Comparison of ENCODE assay signal across 11 cellular contexts in the genomic region with DNA sequence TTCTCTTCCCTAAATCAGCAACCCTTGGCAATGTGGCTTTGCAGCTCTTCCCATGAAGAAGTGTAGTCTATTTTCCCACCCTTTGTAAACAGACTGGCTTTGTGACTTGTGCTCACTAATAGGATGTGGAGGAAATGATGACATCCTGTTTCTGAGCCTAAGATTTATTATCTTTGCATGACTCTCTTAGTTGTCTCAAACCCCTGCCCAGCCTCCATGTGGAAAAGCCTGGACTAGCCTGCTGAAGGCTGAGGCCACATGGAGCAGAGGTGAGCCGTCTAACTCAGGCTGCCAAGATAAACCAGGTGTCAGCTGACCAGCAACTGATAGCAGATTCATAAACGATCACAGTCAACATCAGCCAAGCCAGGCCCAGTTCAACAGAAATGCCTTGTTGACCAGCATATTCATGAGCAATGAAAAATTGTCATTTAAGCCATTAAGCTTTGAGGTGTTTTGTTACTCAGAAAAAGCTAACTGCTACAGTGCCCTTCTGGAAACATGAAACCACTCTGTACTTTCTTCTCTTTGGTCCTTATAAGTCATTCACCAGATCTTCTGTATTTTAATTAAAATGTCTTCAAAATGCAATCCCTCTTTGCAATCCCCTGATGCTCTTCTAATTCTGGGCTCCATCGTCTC.
DNase-seq lines count a peak whose midpoint lies in the region; ATAC-seq, FAIRE-seq and TF ChIP-seq lines count a peak whose summit lies in the region.
"Had no signal": no experiment of that assay in that cellular context is flagged by ENCODE, and none has a peak within 500 bp of the region (broad histone marks: within the 10 kb centered on the region; RNA-seq: fewer than 3 reads in every experiment).

No MANE protein-coding gene starts in this region.

- no peak overlapping the region for H3K9ac ChIP-seq in astrocyte (ENCODE audit: low read length)

- no peak overlapping the region for H3K4me3 Mint-ChIP-seq in astrocyte (ENCODE audit: unreplicated experiment)
- no peak overlapping the region for H3K4me3 Mint-ChIP-seq in activated T-helper 17 cell treated with anti-CD3 and anti-CD28 coated beads, Interleukin-2, amount 50 U/mL, for 72 hours

- peak overlapping the region; percentile 34 for H3K4me2 ChIP-seq in astrocyte (ENCODE audit: low read length)

- peak; percentile 13 for DNase-seq in AG20443 (ENCODE audit: low spot score)
- peak; percentile 99 for DNase-seq in HT1080 (ENCODE audit: low read depth)
- peak; percentile 53 for DNase-seq in astrocyte (ENCODE audit: low read depth)
- peak; percentile 14 for DNase-seq in kidney epithelial cell (ENCODE audit: low read depth)
- DNase-seq in NOMO-1 treated with DMSO at 0.1 percent for 48 hours (lab: John Stamatoyannopoulos, UW; ENCODE audit: unreplicated experiment): no peak
- DNase-seq in NCI-H2196 (lab: John Stamatoyannopoulos, UW; ENCODE audit: unreplicated experiment): no peak
- DNase-seq in activated CD4-positive, alpha-beta T cell treated with anti-CD3 and anti-CD28 coated beads for 48 hours: no peak
- DNase-seq: amniotic stem cell, Right ventricle myocardium superior, tibial artery had no signal

- peak; percentile 90 for FAIRE-seq in astrocyte (lab: Jason Lieb, UNC)

- H4K20me1 ChIP-seq in astrocyte (ENCODE audit: insufficient read depth, low read length): no peaks in the 10 kb centered on the region

- no peaks in the 10 kb centered on the region for H3K27me3 ChIP-seq in astrocyte (ENCODE audit: insufficient read depth, low read length)
- H3K27me3 ChIP-seq in kidney epithelial cell (ENCODE audit: control insufficient read depth, insufficient read depth, low read length): no peaks in the 10 kb centered on the region
- H3K27me3 ChIP-seq: tibial artery had no signal

- H3K79me2 ChIP-seq in astrocyte (ENCODE audit: insufficient read depth, low read length): no peaks in the 10 kb centered on the region

- peaks cover 4% of the 10 kb centered on the region for H3K9me3 Mint-ChIP-seq in astrocyte (ENCODE audit: unreplicated experiment)
- H3K9me3 Mint-ChIP-seq in activated T-helper 17 cell treated with anti-CD3 and anti-CD28 coated beads, Interleukin-2, amount 50 U/mL, for 72 hours: peaks cover 3% of the 10 kb centered on the region

- no peak overlapping the region for H3K27ac ChIP-seq in astrocyte (ENCODE audit: low read depth, low read length)
- H3K27ac ChIP-seq: tibial artery had no signal

- H3K4me1 Mint-ChIP-seq in astrocyte (ENCODE audit: low read depth, unreplicated experiment): peaks cover 4% of the 10 kb centered on the region
- no peaks in the 10 kb centered on the region for H3K4me1 Mint-ChIP-seq in activated T-helper 17 cell treated with anti-CD3 and anti-CD28 coated beads, Interleukin-2, amount 50 U/mL, for 72 hours

- H3K9me3 ChIP-seq in astrocyte (ENCODE audit: insufficient read depth, low read depth, low read length): no peaks in the 10 kb centered on the region
- H3K9me3 ChIP-seq: tibial artery had no signal

- peaks cover 6% of the 10 kb centered on the region for H3K4me1 ChIP-seq in astrocyte (ENCODE audit: insufficient read depth, low read length)
- H3K4me1 ChIP-seq: tibial artery had no signal

- H3K36me3 ChIP-seq in astrocyte (ENCODE audit: insufficient read depth, low read length) (no peaks in the 10 kb centered on the region), kidney epithelial cell (ENCODE audit: control insufficient read depth, insufficient read depth, low read length) (no peaks in the 10 kb centered on the region)
- H3K36me3 ChIP-seq: tibial artery had no signal

- H3K27me3 Mint-ChIP-seq in astrocyte (ENCODE audit: low read depth, unreplicated experiment): no peaks in the 10 kb centered on the region
- H3K27me3 Mint-ChIP-seq in activated T-helper 17 cell treated with anti-CD3 and anti-CD28 coated beads, Interleukin-2, amount 50 U/mL, for 72 hours: no peaks in the 10 kb centered on the region

- no peak overlapping the region for H3K27ac Mint-ChIP-seq in astrocyte (ENCODE audit: unreplicated experiment)
- H3K27ac Mint-ChIP-seq in activated T-helper 17 cell treated with anti-CD3 and anti-CD28 coated beads, Interleukin-2, amount 50 U/mL, for 72 hours: no peak overlapping the region

- TF ChIP-seq CTCF in astrocyte (IDR thresholded peaks at IDR 0.05; ENCODE audit: insufficient read depth, low read depth, low read length) (no peak), kidney epithelial cell (IDR thresholded peaks at IDR 0.05; ENCODE audit: insufficient read depth, low read length, poor library complexity, severe bottlenecking) (no peak)

- H3K36me3 Mint-ChIP-seq in astrocyte (ENCODE audit: low read depth, unreplicated experiment): no peaks in the 10 kb centered on the region
- H3K36me3 Mint-ChIP-seq in activated T-helper 17 cell treated with anti-CD3 and anti-CD28 coated beads, Interleukin-2, amount 50 U/mL, for 72 hours (ENCODE audit: low read depth): no peaks in the 10 kb centered on the region

- ATAC-seq in activated T-helper 17 cell treated with anti-CD3 and anti-CD28 coated beads, Interleukin-2, amount 50 U/mL, for 72 hours (replicated peaks): no peak

- no peak overlapping the region for H3K4me3 ChIP-seq in astrocyte (ENCODE audit: insufficient read depth, low read depth, low read length)
- H3K4me3 ChIP-seq in kidney epithelial cell (ENCODE audit: low read depth, low read length): no peak overlapping the region
- H3K4me3 ChIP-seq: tibial artery had no signal

- H2AFZ ChIP-seq in astrocyte (ENCODE audit: low read depth, low read length): no peak overlapping the region

Comparison
In these comparisons a context has a peak if more than half of its experiments do, and no peak if none do; other contexts are left out.
1. DNase-seq: peak in AG20443 (single experiment), HT1080 (single experiment), astrocyte (single experiment) and kidney epithelial cell (single experiment); none in NOMO-1 treated with DMSO at 0.1 percent for 48 hours (single experiment), NCI-H2196 (single experiment) and activated CD4-positive, alpha-beta T cell treated with anti-CD3 and anti-CD28 coated beads for 48 hours (single experiment).